2 cellular contexts compared by ENCODE assay signal in genomic region chr6:72623808-72624207, GRCh38.
TF ChIP-seq lines count a peak whose summit lies in the region.

No MANE protein-coding gene starts in this region.

TF ChIP-seq in HEK293, 187 proteins besides CTCF, POLR2A, EP300 and RAD21 (continued from another document and continues in another):
- TF ChIP-seq HOXA7 (CRISPR knock-in tag; IDR thresholded peaks at IDR 0.05; ENCODE audit: borderline replicate concordance), result no peak
- TF ChIP-seq FEZF1 (tag by site-specific recombination; IDR thresholded peaks at IDR 0.05), result no peak
- peak; percentile 57 for TF ChIP-seq PRDM6 (tag by site-specific recombination; IDR thresholded peaks at IDR 0.05)
- no peak for TF ChIP-seq ZNF776 (tag by site-specific recombination; IDR thresholded peaks at IDR 0.05; ENCODE audit: borderline replicate concordance)
- no peak for TF ChIP-seq ZBTB49 (tag by site-specific recombination; IDR thresholded peaks at IDR 0.05; ENCODE audit: low read depth)
- TF ChIP-seq ZNF629 (tag by site-specific recombination; IDR thresholded peaks at IDR 0.05), result peak; percentile 49
- TF ChIP-seq, protein P1, sequence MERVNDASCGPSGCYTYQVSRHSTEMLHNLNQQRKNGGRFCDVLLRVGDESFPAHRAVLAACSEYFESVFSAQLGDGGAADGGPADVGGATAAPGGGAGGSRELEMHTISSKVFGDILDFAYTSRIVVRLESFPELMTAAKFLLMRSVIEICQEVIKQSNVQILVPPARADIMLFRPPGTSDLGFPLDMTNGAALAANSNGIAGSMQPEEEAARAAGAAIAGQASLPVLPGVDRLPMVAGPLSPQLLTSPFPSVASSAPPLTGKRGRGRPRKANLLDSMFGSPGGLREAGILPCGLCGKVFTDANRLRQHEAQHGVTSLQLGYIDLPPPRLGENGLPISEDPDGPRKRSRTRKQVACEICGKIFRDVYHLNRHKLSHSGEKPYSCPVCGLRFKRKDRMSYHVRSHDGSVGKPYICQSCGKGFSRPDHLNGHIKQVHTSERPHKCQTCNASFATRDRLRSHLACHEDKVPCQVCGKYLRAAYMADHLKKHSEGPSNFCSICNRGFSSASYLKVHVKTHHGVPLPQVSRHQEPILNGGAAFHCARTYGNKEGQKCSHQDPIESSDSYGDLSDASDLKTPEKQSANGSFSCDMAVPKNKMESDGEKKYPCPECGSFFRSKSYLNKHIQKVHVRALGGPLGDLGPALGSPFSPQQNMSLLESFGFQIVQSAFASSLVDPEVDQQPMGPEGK (tag by site-specific recombination; IDR thresholded peaks at IDR 0.05), result no peak
- TF ChIP-seq, protein P2, sequence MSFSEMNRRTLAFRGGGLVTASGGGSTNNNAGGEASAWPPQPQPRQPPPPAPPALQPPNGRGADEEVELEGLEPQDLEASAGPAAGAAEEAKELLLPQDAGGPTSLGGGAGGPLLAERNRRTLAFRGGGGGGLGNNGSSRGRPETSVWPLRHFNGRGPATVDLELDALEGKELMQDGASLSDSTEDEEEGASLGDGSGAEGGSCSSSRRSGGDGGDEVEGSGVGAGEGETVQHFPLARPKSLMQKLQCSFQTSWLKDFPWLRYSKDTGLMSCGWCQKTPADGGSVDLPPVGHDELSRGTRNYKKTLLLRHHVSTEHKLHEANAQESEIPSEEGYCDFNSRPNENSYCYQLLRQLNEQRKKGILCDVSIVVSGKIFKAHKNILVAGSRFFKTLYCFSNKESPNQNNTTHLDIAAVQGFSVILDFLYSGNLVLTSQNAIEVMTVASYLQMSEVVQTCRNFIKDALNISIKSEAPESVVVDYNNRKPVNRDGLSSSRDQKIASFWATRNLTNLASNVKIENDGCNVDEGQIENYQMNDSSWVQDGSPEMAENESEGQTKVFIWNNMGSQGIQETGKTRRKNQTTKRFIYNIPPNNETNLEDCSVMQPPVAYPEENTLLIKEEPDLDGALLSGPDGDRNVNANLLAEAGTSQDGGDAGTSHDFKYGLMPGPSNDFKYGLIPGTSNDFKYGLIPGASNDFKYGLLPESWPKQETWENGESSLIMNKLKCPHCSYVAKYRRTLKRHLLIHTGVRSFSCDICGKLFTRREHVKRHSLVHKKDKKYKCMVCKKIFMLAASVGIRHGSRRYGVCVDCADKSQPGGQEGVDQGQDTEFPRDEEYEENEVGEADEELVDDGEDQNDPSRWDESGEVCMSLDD (tag by site-specific recombination; IDR thresholded peaks at IDR 0.05), result no peak
- no peak for TF ChIP-seq ZNF530 (tag by site-specific recombination; IDR thresholded peaks at IDR 0.05; ENCODE audit: low read depth)
- no peak for TF ChIP-seq PRDM4 (tag by site-specific recombination; IDR thresholded peaks at IDR 0.05)
- TF ChIP-seq, protein P3, sequence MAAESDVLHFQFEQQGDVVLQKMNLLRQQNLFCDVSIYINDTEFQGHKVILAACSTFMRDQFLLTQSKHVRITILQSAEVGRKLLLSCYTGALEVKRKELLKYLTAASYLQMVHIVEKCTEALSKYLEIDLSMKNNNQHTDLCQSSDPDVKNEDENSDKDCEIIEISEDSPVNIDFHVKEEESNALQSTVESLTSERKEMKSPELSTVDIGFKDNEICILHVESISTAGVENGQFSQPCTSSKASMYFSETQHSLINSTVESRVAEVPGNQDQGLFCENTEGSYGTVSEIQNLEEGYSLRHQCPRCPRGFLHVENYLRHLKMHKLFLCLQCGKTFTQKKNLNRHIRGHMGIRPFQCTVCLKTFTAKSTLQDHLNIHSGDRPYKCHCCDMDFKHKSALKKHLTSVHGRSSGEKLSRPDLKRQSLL (tag by site-specific recombination; IDR thresholded peaks at IDR 0.05), result no peak

TF ChIP-seq in WTC11, 78 proteins besides CTCF, POLR2A, EP300 and RAD21 (continued from another document):
- TF ChIP-seq, protein P4, sequence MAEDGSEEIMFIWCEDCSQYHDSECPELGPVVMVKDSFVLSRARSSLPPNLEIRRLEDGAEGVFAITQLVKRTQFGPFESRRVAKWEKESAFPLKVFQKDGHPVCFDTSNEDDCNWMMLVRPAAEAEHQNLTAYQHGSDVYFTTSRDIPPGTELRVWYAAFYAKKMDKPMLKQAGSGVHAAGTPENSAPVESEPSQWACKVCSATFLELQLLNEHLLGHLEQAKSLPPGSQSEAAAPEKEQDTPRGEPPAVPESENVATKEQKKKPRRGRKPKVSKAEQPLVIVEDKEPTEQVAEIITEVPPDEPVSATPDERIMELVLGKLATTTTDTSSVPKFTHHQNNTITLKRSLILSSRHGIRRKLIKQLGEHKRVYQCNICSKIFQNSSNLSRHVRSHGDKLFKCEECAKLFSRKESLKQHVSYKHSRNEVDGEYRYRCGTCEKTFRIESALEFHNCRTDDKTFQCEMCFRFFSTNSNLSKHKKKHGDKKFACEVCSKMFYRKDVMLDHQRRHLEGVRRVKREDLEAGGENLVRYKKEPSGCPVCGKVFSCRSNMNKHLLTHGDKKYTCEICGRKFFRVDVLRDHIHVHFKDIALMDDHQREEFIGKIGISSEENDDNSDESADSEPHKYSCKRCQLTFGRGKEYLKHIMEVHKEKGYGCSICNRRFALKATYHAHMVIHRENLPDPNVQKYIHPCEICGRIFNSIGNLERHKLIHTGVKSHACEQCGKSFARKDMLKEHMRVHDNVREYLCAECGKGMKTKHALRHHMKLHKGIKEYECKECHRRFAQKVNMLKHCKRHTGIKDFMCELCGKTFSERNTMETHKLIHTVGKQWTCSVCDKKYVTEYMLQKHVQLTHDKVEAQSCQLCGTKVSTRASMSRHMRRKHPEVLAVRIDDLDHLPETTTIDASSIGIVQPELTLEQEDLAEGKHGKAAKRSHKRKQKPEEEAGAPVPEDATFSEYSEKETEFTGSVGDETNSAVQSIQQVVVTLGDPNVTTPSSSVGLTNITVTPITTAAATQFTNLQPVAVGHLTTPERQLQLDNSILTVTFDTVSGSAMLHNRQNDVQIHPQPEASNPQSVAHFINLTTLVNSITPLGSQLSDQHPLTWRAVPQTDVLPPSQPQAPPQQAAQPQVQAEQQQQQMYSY (CRISPR knock-in tag; IDR thresholded peaks at IDR 0.05), result no peak
- no peak for TF ChIP-seq FOXP4 (CRISPR knock-in tag; IDR thresholded peaks at IDR 0.05)
